ENCODE assay signal across 12 cellular contexts in the genomic region with DNA sequence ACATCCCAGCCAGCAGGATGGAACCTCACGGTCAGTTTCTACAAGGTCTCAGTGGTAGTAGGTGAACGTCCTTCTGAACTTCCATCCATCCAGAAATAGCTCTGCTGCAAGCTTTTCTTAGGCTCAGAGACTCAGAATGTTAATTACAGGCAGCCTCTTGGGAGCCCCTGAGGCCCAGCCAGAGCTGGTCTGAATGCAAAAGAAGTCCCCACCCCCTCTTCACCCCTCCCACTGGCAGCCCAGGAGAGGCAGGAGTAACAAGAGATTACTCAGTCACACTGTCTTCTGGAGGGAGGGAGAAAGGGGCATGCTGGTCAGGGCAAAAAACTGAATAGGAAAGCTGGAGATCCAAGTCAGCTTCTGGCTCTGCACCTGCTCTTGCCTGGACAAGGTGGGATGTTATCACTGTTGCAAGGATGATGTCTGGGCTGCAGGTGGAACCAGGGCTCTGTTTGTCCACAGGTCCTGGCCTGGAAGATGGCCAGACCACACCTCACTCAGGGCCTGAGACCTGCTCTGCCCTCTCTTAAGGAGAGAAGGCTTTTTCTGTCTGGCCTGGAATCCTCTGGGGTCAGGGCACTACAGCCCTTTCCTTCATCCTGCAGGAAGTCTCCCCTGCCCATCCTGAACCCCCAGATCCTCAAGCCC. TPM values are rescaled to one million over a fixed set of nuclear protein-coding genes. Genes with fewer than 3 reads are reported as not detected.
DNase-seq lines count a peak whose midpoint lies in the region; ATAC-seq and TF ChIP-seq lines count a peak whose summit lies in the region.
"Had no signal": no experiment of that assay in that cellular context is flagged by ENCODE, and none has a peak within 500 bp of the region (broad histone marks: within the 10 kb centered on the region; RNA-seq: fewer than 3 reads in every experiment).

No MANE protein-coding gene starts in this region.

- no peaks in the 10 kb centered on the region for H3K9me3 ChIP-seq in BLaER1 treated with 17β-estradiol and CSF1 and Interleukin-3, amounts not matched to agents 10 nM and 100 nM (replicated peaks in 1 of 11)
- H3K9me3 ChIP-seq in HUES48 (ENCODE audit: control insufficient read depth, insufficient read depth, low read length) (no peaks in the 10 kb centered on the region), WERI-Rb-1 (ENCODE audit: severe bottlenecking) (no peaks in the 10 kb centered on the region), left lung (no peaks in the 10 kb centered on the region)
- H3K9me3 ChIP-seq: gastrocnemius medialis had no signal

- peaks cover 21 to 60% (median 52%) of the 10 kb centered on the region in 10 experiments for H3K4me1 ChIP-seq in BLaER1 treated with 17β-estradiol and CSF1 and Interleukin-3, amounts not matched to agents 10 nM and 100 nM
- H3K4me1 ChIP-seq in HUES48 (ENCODE audit: control insufficient read depth, insufficient read depth, low read length) (peaks cover 41% of the 10 kb centered on the region), left lung (no peaks in the 10 kb centered on the region)

- no peaks in the 10 kb centered on the region for H3K27me3 ChIP-seq in BLaER1 treated with 17β-estradiol and CSF1 and Interleukin-3, amounts not matched to agents 10 nM and 100 nM
- H3K27me3 ChIP-seq in HUES48 (ENCODE audit: control insufficient read depth, insufficient read depth, low read length) (no peaks in the 10 kb centered on the region; the same call in 1 of the 2 replicates), WERI-Rb-1 (ENCODE audit: insufficient read depth, low read depth, severe bottlenecking) (no peaks in the 10 kb centered on the region), left lung (no peaks in the 10 kb centered on the region)
- H3K27me3 ChIP-seq: gastrocnemius medialis had no signal

- H3K4me2 ChIP-seq in BLaER1 treated with 17β-estradiol and CSF1 and Interleukin-3, amounts not matched to agents 10 nM and 100 nM: peak overlapping the region in 9 of 11 experiments; percentile 24 to 86 (median 64); a peak in 17 of 22 replicates

- no peaks in the 10 kb centered on the region for H3K36me3 ChIP-seq in BLaER1 treated with 17β-estradiol and CSF1 and Interleukin-3, amounts not matched to agents 10 nM and 100 nM
- no peaks in the 10 kb centered on the region for H3K36me3 ChIP-seq in HUES48 (ENCODE audit: control insufficient read depth, insufficient read depth, low read length)
- H3K36me3 ChIP-seq in WERI-Rb-1: no peaks in the 10 kb centered on the region
- H3K36me3 ChIP-seq in left lung: no peaks in the 10 kb centered on the region
- H3K36me3 ChIP-seq: gastrocnemius medialis had no signal

- H3K9ac ChIP-seq in BLaER1 treated with 17β-estradiol and CSF1 and Interleukin-3, amounts not matched to agents 10 nM and 100 nM: peak overlapping the region in 4 of 11 experiments; percentile 9 to 43 (median 21); a peak in 3 of 22 replicates
- no peak overlapping the region for H3K9ac ChIP-seq in HUES48 (ENCODE audit: low read depth, low read length)

- TF ChIP-seq CTCF in WERI-Rb-1 (IDR thresholded peaks at IDR 0.05; ENCODE audit: low read depth, low read length): no peak
- TF ChIP-seq CTCF in left lung (IDR thresholded peaks at IDR 0.05): no peak

- peak; percentile 73 for ATAC-seq in left lung
- no peak for ATAC-seq in HG03196 (IDR thresholded peaks at IDR 0.05; ENCODE audit: unreplicated experiment)

- DNase-seq in WERI-Rb-1 (peak; percentile 46), left lung (no peak), UCSD-AML1 (lab: John Stamatoyannopoulos, UW; ENCODE audit: unreplicated experiment) (no peak), T-helper 1 cell (no peak)
- no peak for DNase-seq in activated T-cell treated with anti-CD3 and anti-CD28 coated beads, Interleukin-2, amount 50 U/mL, for 1 hour
- DNase-seq: CD8-positive, alpha-beta memory T cell; gastrocnemius medialis; KG1 had no signal

- no peak overlapping the region for H3K4me3 ChIP-seq in BLaER1 treated with 17β-estradiol and CSF1 and Interleukin-3, amounts not matched to agents 10 nM and 100 nM
- H3K4me3 ChIP-seq in HUES48 (ENCODE audit: low read depth, low read length) (0 out of 2 replicates have a peak overlapping the region, but pooled peaks have one; percentile 18), WERI-Rb-1 (ENCODE audit: low read depth, low read length) (no peak overlapping the region), left lung (no peak overlapping the region)
- H3K4me3 ChIP-seq: gastrocnemius medialis had no signal

- peaks cover 0 to 8% (median 0%) of the 10 kb centered on the region in 11 experiments; a peak in 3 of 22 replicates for H4K20me1 ChIP-seq in BLaER1 treated with 17β-estradiol and CSF1 and Interleukin-3, amounts not matched to agents 10 nM and 100 nM

- intact Hi-C loops in left lung (cut with DNase I): no loop called here

- H3K27ac ChIP-seq in BLaER1 treated with 17β-estradiol and CSF1 and Interleukin-3, amounts not matched to agents 10 nM and 100 nM: no peak overlapping the region
- H3K27ac ChIP-seq in HUES48 (ENCODE audit: low read depth, low read length) (peak overlapping the region; percentile 75), WERI-Rb-1 (no peak overlapping the region), left lung (no peak overlapping the region)
- H3K27ac ChIP-seq: gastrocnemius medialis had no signal

RNA-seq across cellular contexts. Expression of a gene that starts 9.1 kb away (rescaled TPM):
- total RNA-seq in left lung: under 1 TPM; 0.26 to 0.61 TPM

RNA-seq across cellular contexts. Expression of a gene that starts 55.1 kb away (rescaled TPM):
- 1 to 10 TPM in 1 of 2 donors, under 1 TPM in 1; 0.29 to 4.1 TPM for total RNA-seq in left lung
- total RNA-seq: CD8-positive, alpha-beta memory T cell; skeletal muscle tissue had no signal

RNA-seq across cellular contexts. Expression of a gene that starts 55.3 kb away (rescaled TPM):
- total RNA-seq in left lung: 10 to 100 TPM; 18.0 to 23.0 TPM
